10 cellular contexts compared by ENCODE assay signal in genomic region chrX:149903889-149904748, GRCh38. TPM values are rescaled to one million over a fixed set of nuclear protein-coding genes. Genes with fewer than 3 reads are reported as not detected.
DNase-seq lines count a peak whose midpoint lies in the region; ATAC-seq and TF ChIP-seq lines count a peak whose summit lies in the region.
"Had no signal": no experiment of that assay in that cellular context is flagged by ENCODE, and none has a peak within 500 bp of the region (broad histone marks: within the 10 kb centered on the region; RNA-seq: fewer than 3 reads in every experiment).

No MANE protein-coding gene starts in this region.

- peaks cover 13% of the 10 kb centered on the region for H3K4me1 Mint-ChIP-seq in activated CD8-positive, alpha-beta memory T cell treated with anti-CD3 and anti-CD28 coated beads, Interleukin-2, amount 10 ng/mL, durations not matched to agents 7 days and 5 days
- peaks cover 9% of the 10 kb centered on the region for H3K4me1 Mint-ChIP-seq in activated naive CD8-positive, alpha-beta T cell treated with anti-CD3 and anti-CD28 coated beads for 36 hours
- no peaks in the 10 kb centered on the region for H3K4me1 Mint-ChIP-seq in nephron

- H3K36me3 Mint-ChIP-seq in activated CD8-positive, alpha-beta memory T cell treated with anti-CD3 and anti-CD28 coated beads, Interleukin-2, amount 10 ng/mL, durations not matched to agents 7 days and 5 days: peaks cover 2% of the 10 kb centered on the region
- H3K36me3 Mint-ChIP-seq in activated naive CD8-positive, alpha-beta T cell treated with anti-CD3 and anti-CD28 coated beads for 36 hours: peaks cover 3% of the 10 kb centered on the region
- no peaks in the 10 kb centered on the region for H3K36me3 Mint-ChIP-seq in nephron (ENCODE audit: low read depth)
- H3K36me3 Mint-ChIP-seq: CD4-positive, CD25-positive, alpha-beta regulatory T cell had no signal

- ATAC-seq in activated CD8-positive, alpha-beta memory T cell treated with anti-CD3 and anti-CD28 coated beads, Interleukin-2, amount 10 ng/mL, durations not matched to agents 7 days and 5 days: peak; percentile 51
- ATAC-seq in HG03095 (IDR thresholded peaks at IDR 0.05; ENCODE audit: unreplicated experiment): peak; percentile 79

- DNase-seq in activated CD8-positive, alpha-beta memory T cell treated with anti-CD3 and anti-CD28 coated beads, Interleukin-2, amount 10 ng/mL, durations not matched to agents 7 days and 5 days: no peak
- no peak for DNase-seq in activated CD8-positive, alpha-beta memory T cell treated with anti-CD3 and anti-CD28 coated beads, Interleukin-2, amount 50 U/mL, for 4 hours
- DNase-seq in activated naive CD8-positive, alpha-beta T cell treated with anti-CD3 and anti-CD28 coated beads for 36 hours: no peak
- DNase-seq in DMS 273 (lab: John Stamatoyannopoulos, UW; ENCODE audit: unreplicated experiment) (no peak), SK-N-DZ (ENCODE audit: low spot score) (no peak), NCI-H748 treated with DMSO at 0.1 percent for 48 hours (lab: John Stamatoyannopoulos, UW) (no peak)

- TF ChIP-seq CTCF in nephron (IDR thresholded peaks at IDR 0.05; ENCODE audit: unreplicated experiment in 3 of 3): peak in 2 of 3 experiments; percentile 11 to 13

- H3K27me3 Mint-ChIP-seq in activated CD8-positive, alpha-beta memory T cell treated with anti-CD3 and anti-CD28 coated beads, Interleukin-2, amount 10 ng/mL, durations not matched to agents 7 days and 5 days: peaks cover 2% of the 10 kb centered on the region
- no peaks in the 10 kb centered on the region for H3K27me3 Mint-ChIP-seq in activated naive CD8-positive, alpha-beta T cell treated with anti-CD3 and anti-CD28 coated beads for 36 hours
- H3K27me3 Mint-ChIP-seq in nephron (ENCODE audit: low read depth): no peaks in the 10 kb centered on the region
- H3K27me3 Mint-ChIP-seq: activated naive CD8-positive, alpha-beta T cell had no signal

- CTCF ChIA-PET in activated CD8-positive, alpha-beta memory T cell treated with anti-CD3 and anti-CD28 coated beads, Interleukin-2, amount 10 ng/mL, durations not matched to agents 7 days and 5 days (lab: Charles Lee): no interaction called here

- peak overlapping the region; percentile 61 for H3K4me3 Mint-ChIP-seq in activated CD8-positive, alpha-beta memory T cell treated with anti-CD3 and anti-CD28 coated beads, Interleukin-2, amount 10 ng/mL, durations not matched to agents 7 days and 5 days
- peak overlapping the region; percentile 55 for H3K4me3 Mint-ChIP-seq in activated naive CD8-positive, alpha-beta T cell treated with anti-CD3 and anti-CD28 coated beads for 36 hours
- H3K4me3 Mint-ChIP-seq in nephron: peak overlapping the region; percentile 27 to 61 (median 38)
- H3K4me3 Mint-ChIP-seq: activated naive CD8-positive, alpha-beta T cell; CD4-positive, CD25-positive, alpha-beta regulatory T cell had no signal

- no peaks in the 10 kb centered on the region for H3K9me3 Mint-ChIP-seq in activated CD8-positive, alpha-beta memory T cell treated with anti-CD3 and anti-CD28 coated beads, Interleukin-2, amount 10 ng/mL, durations not matched to agents 7 days and 5 days (ENCODE audit: low read depth)
- peaks cover 2% of the 10 kb centered on the region for H3K9me3 Mint-ChIP-seq in activated naive CD8-positive, alpha-beta T cell treated with anti-CD3 and anti-CD28 coated beads for 36 hours
- no peaks in the 10 kb centered on the region for H3K9me3 Mint-ChIP-seq in nephron

- peak overlapping the region; percentile 74 for H3K27ac Mint-ChIP-seq in activated CD8-positive, alpha-beta memory T cell treated with anti-CD3 and anti-CD28 coated beads, Interleukin-2, amount 10 ng/mL, durations not matched to agents 7 days and 5 days
- peak overlapping the region; percentile 76 for H3K27ac Mint-ChIP-seq in activated naive CD8-positive, alpha-beta T cell treated with anti-CD3 and anti-CD28 coated beads for 36 hours
- peak overlapping the region; percentile 10 to 65 (median 36) for H3K27ac Mint-ChIP-seq in nephron
- H3K27ac Mint-ChIP-seq: activated naive CD8-positive, alpha-beta T cell had no signal

RNA-seq across cellular contexts. Expression of gene MAGEA8, which starts 23.1 kb away (rescaled TPM):
- total RNA-seq in activated CD8-positive, alpha-beta memory T cell treated with anti-CD3 and anti-CD28 coated beads, Interleukin-2, amount 10 ng/mL, durations not matched to agents 7 days and 5 days: not detected
- not detected for total RNA-seq in activated naive CD8-positive, alpha-beta T cell treated with anti-CD3 and anti-CD28 coated beads for 36 hours
- polyA plus RNA-seq in SK-N-DZ (2014; cell fraction: cytosol; rRNA removed): not detected in 2 replicates
- not detected in 2 replicates for polyA plus RNA-seq in SK-N-DZ (2014; cell fraction: nucleus; rRNA removed)
- total RNA-seq: CD4-positive, CD25-positive, alpha-beta regulatory T cell had no signal
- polyA plus RNA-seq: CD4-positive, CD25-positive, alpha-beta regulatory T cell had no signal

RNA-seq across cellular contexts. Expression of gene HSFX4, which starts 25.3 kb away (rescaled TPM):
- under 1 TPM in 1 of 2 experiments, not detected in 1; 0.37 TPM for total RNA-seq in activated CD8-positive, alpha-beta memory T cell treated with anti-CD3 and anti-CD28 coated beads, Interleukin-2, amount 10 ng/mL, durations not matched to agents 7 days and 5 days
- total RNA-seq in activated naive CD8-positive, alpha-beta T cell treated with anti-CD3 and anti-CD28 coated beads for 36 hours: not detected
- polyA plus RNA-seq in SK-N-DZ (2014; cell fraction: cytosol; rRNA removed): not detected in 2 replicates
- not detected in 2 replicates for polyA plus RNA-seq in SK-N-DZ (2014; cell fraction: nucleus; rRNA removed)
- total RNA-seq: CD4-positive, CD25-positive, alpha-beta regulatory T cell had no signal
- polyA plus RNA-seq: CD4-positive, CD25-positive, alpha-beta regulatory T cell had no signal

RNA-seq across cellular contexts. Expression of gene EOLA2, which starts 34.2 kb away (rescaled TPM):
- 10 to 100 TPM; 53.4 to 73.7 TPM for total RNA-seq in activated CD8-positive, alpha-beta memory T cell treated with anti-CD3 and anti-CD28 coated beads, Interleukin-2, amount 10 ng/mL, durations not matched to agents 7 days and 5 days
- total RNA-seq in activated naive CD8-positive, alpha-beta T cell treated with anti-CD3 and anti-CD28 coated beads for 36 hours: 10 to 100 TPM; 42.4 to 47.8 TPM
- polyA plus RNA-seq in SK-N-DZ (2014; cell fraction: cytosol; rRNA removed): 14.2 and 17.2 TPM in 2 replicates
- 16.1 and 17.2 TPM in 2 replicates for polyA plus RNA-seq in SK-N-DZ (2014; cell fraction: nucleus; rRNA removed)
